ENCODE assay signal across 21 cellular contexts in genomic region chr4:181877329-181877848, GRCh38.
DNase-seq lines count a peak whose midpoint lies in the region; ATAC-seq and TF ChIP-seq lines count a peak whose summit lies in the region.
"Had no signal": no experiment of that assay in that cellular context is flagged by ENCODE, and none has a peak within 500 bp of the region (broad histone marks: within the 10 kb centered on the region; RNA-seq: fewer than 3 reads in every experiment).

No MANE protein-coding gene starts in this region.

- ATAC-seq in foreskin keratinocyte (peak; percentile 97), HG03175 (IDR thresholded peaks at IDR 0.05; ENCODE audit: unreplicated experiment) (no peak), GM19452 (IDR thresholded peaks at IDR 0.05; ENCODE audit: unreplicated experiment) (no peak)
- ATAC-seq: A549; gastrocnemius medialis; left cardiac atrium; naive thymus-derived CD8-positive, alpha-beta T cell had no signal

- H3K4me3 ChIP-seq in AG04449 (ENCODE audit: low read depth, low read length): no peak overlapping the region
- H3K4me3 ChIP-seq: A549, gastrocnemius medialis, upper lobe of left lung had no signal

- H3K9me3 Mint-ChIP-seq in activated naive CD4-positive, alpha-beta T cell treated with anti-CD3 and anti-CD28 coated beads, Interleukin-2, amount 10 ng/mL, durations not matched to agents 7 days and 5 days: no peaks in the 10 kb centered on the region
- H3K9me3 Mint-ChIP-seq: activated naive CD8-positive, alpha-beta T cell treated with anti-CD3 and anti-CD28 coated beads for 36 hours had no signal

- H3K27me3 ChIP-seq in foreskin keratinocyte: no peaks in the 10 kb centered on the region
- H3K27me3 ChIP-seq: gastrocnemius medialis, upper lobe of left lung had no signal

- DNase-seq in AG04449 (ENCODE audit: low read depth, low spot score): peak; percentile 55
- peak; percentile 78 for DNase-seq in HT1080 (ENCODE audit: low read depth)
- peak; percentile 49 for DNase-seq in astrocyte of the hippocampus (ENCODE audit: low read depth, low spot score)
- DNase-seq in foreskin keratinocyte: peak; percentile 80 to 89
- no peak for DNase-seq in activated naive CD4-positive, alpha-beta T cell treated with anti-CD3 and anti-CD28 coated beads, Interleukin-2, amount 10 ng/mL, durations not matched to agents 7 days and 5 days
- DNase-seq in HEK293T (ENCODE audit: extremely low spot score): no peak
- DNase-seq: activated CD4-positive, alpha-beta T cell treated with anti-CD3 and anti-CD28 coated beads for 4 hours; activated naive CD8-positive, alpha-beta T cell treated with anti-CD3 and anti-CD28 coated beads for 36 hours; dermis blood vessel endothelial cell; gastrocnemius medialis; GF-D8; left cardiac atrium; naive thymus-derived CD8-positive, alpha-beta T cell; NCI-H526; Right ventricle myocardium superior; upper lobe of left lung had no signal

- POLR2A ChIA-PET in AG04449 (lab: Yijun Ruan, JAX): no interaction called here
- POLR2A ChIA-PET in HEK293T (lab: Yijun Ruan, JAX): no interaction called here

- H3K4me1 Mint-ChIP-seq in activated naive CD4-positive, alpha-beta T cell treated with anti-CD3 and anti-CD28 coated beads, Interleukin-2, amount 10 ng/mL, durations not matched to agents 7 days and 5 days: no peaks in the 10 kb centered on the region
- H3K4me1 Mint-ChIP-seq: activated naive CD8-positive, alpha-beta T cell treated with anti-CD3 and anti-CD28 coated beads for 36 hours; naive thymus-derived CD8-positive, alpha-beta T cell had no signal

- H3K27ac Mint-ChIP-seq in activated naive CD4-positive, alpha-beta T cell treated with anti-CD3 and anti-CD28 coated beads, Interleukin-2, amount 10 ng/mL, durations not matched to agents 7 days and 5 days: no peak overlapping the region
- H3K27ac Mint-ChIP-seq: activated naive CD8-positive, alpha-beta T cell treated with anti-CD3 and anti-CD28 coated beads for 36 hours; activated T-helper 1 cell treated with anti-CD3 and anti-CD28 coated beads, Interleukin-12 subunit alpha, Interleukin-12 subunit beta, Interleukin-2, Interleukin-4 antibody, amounts not matched to agents 30 ng/mL and 10 ng/mL and 1 ng/mL, durations not matched to agents 14 hours and 24 hours and 36 hours; naive thymus-derived CD8-positive, alpha-beta T cell had no signal

- TF ChIP-seq CTCF in AG04449 (IDR thresholded peaks at IDR 0.05; ENCODE audit: insufficient read depth, low read length, missing control alignments) (no peak), foreskin keratinocyte (conservative IDR thresholded peaks at IDR 0.05) (no peak)

- H3K27ac ChIP-seq in foreskin keratinocyte: peak overlapping the region; percentile 18
- H3K27ac ChIP-seq: A549, C4-2B, gastrocnemius medialis, upper lobe of left lung had no signal

- CTCF ChIA-PET in AG04449 (lab: Yijun Ruan, JAX): no interaction called here
- CTCF ChIA-PET in activated naive CD4-positive, alpha-beta T cell treated with anti-CD3 and anti-CD28 coated beads, Interleukin-2, amount 10 ng/mL, durations not matched to agents 7 days and 5 days (lab: Charles Lee): no interaction called here
- CTCF ChIA-PET in HEK293T (lab: Yijun Ruan, JAX): no interaction called here

- H3K27me3 Mint-ChIP-seq in activated naive CD4-positive, alpha-beta T cell treated with anti-CD3 and anti-CD28 coated beads, Interleukin-2, amount 10 ng/mL, durations not matched to agents 7 days and 5 days: no peaks in the 10 kb centered on the region
- H3K27me3 Mint-ChIP-seq: activated naive CD8-positive, alpha-beta T cell treated with anti-CD3 and anti-CD28 coated beads for 36 hours had no signal

- H3K36me3 Mint-ChIP-seq in activated naive CD4-positive, alpha-beta T cell treated with anti-CD3 and anti-CD28 coated beads, Interleukin-2, amount 10 ng/mL, durations not matched to agents 7 days and 5 days: no peaks in the 10 kb centered on the region
- H3K36me3 Mint-ChIP-seq: activated naive CD8-positive, alpha-beta T cell treated with anti-CD3 and anti-CD28 coated beads for 36 hours; naive thymus-derived CD8-positive, alpha-beta T cell had no signal

- H3K4me1 ChIP-seq in foreskin keratinocyte: peaks cover 4% of the 10 kb centered on the region
- H3K4me1 ChIP-seq: A549, gastrocnemius medialis, upper lobe of left lung had no signal

- H3K4me3 Mint-ChIP-seq in activated naive CD4-positive, alpha-beta T cell treated with anti-CD3 and anti-CD28 coated beads, Interleukin-2, amount 10 ng/mL, durations not matched to agents 7 days and 5 days: no peak overlapping the region
- H3K4me3 Mint-ChIP-seq: activated naive CD8-positive, alpha-beta T cell treated with anti-CD3 and anti-CD28 coated beads for 36 hours; activated T-helper 1 cell treated with anti-CD3 and anti-CD28 coated beads, Interleukin-12 subunit alpha, Interleukin-12 subunit beta, Interleukin-2, Interleukin-4 antibody, amounts not matched to agents 30 ng/mL and 10 ng/mL and 1 ng/mL, durations not matched to agents 14 hours and 24 hours and 36 hours; naive thymus-derived CD8-positive, alpha-beta T cell had no signal

TF ChIP-seq in HEK293T, 16 proteins besides CTCF, POLR2A, EP300 and RAD21:
- TF ChIP-seq NFRKB (IDR thresholded peaks at IDR 0.05) (no peak), FOXM1 (IDR thresholded peaks at IDR 0.05; ENCODE audit: borderline replicate concordance) (no peak), ELF4 (IDR thresholded peaks at IDR 0.05) (no peak), BHLHE40 (IDR thresholded peaks at IDR 0.05; ENCODE audit: borderline replicate concordance) (no peak), L3MBTL2 (conservative IDR thresholded peaks at IDR 0.05) (no peak), SUZ12 (IDR thresholded peaks at IDR 0.05) (no peak), PKNOX1 (IDR thresholded peaks at IDR 0.05) (no peak), HDGF (IDR thresholded peaks at IDR 0.05; ENCODE audit: borderline replicate concordance) (no peak), CTBP1 (IDR thresholded peaks at IDR 0.05; ENCODE audit: borderline replicate concordance) (no peak), FOXK2 (IDR thresholded peaks at IDR 0.05) (no peak), SP1 (IDR thresholded peaks at IDR 0.05) (no peak), ARNT (IDR thresholded peaks at IDR 0.05) (no peak), TARDBP (IDR thresholded peaks at IDR 0.05) (no peak), LEF1 (IDR thresholded peaks at IDR 0.05; ENCODE audit: borderline replicate concordance) (no peak), ZNF384 (IDR thresholded peaks at IDR 0.05) (no peak), FOXA1 (IDR thresholded peaks at IDR 0.05) (no peak)

Comparison
In these comparisons a context has a peak if more than half of its experiments do, and no peak if none do; other contexts are left out.
1. DNase-seq: peak in AG04449 (single experiment), HT1080 (single experiment), astrocyte of the hippocampus (single experiment) and foreskin keratinocyte (2 of 2); none in activated naive CD4-positive, alpha-beta T cell treated with anti-CD3 and anti-CD28 coated beads, Interleukin-2, amount 10 ng/mL, durations not matched to agents 7 days and 5 days (single experiment) and HEK293T (single experiment).